In the genomic region with DNA sequence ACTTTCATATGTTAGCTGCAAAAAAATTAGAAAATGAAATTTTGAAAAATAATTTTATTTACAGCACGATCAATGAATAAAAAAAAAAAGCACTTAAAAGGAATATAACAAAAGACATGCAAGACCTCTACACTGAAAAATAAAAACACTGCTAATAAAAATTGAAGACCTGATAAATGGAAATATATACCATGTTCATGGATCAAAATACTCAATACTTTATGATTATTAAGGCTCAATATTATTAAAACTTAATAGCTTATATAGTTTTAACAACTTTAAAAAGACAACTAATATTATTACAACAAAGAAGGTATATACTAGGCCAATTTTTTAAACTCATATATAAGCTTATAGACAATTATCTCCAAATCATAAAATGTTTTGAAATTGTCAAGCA, we compare ENCODE assay signal across 32 cellular contexts.
"Had no signal": no experiment of that assay in that cellular context is flagged by ENCODE, and none has a peak within 500 bp of the region (broad histone marks: within the 10 kb centered on the region; RNA-seq: fewer than 3 reads in every experiment).

No MANE protein-coding gene starts in this region.

- DNase-seq: activated B cell treated with CpG ODN at 0.5 μM for 24 hours; activated CD4-positive, alpha-beta T cell treated with anti-CD3 and anti-CD28 coated beads for 48 hours; activated CD4-positive, alpha-beta T cell treated with anti-CD3 and anti-CD28 coated beads, Interleukin-2, amount 50 U/mL, for 1 hour; activated CD4-positive, alpha-beta T cell treated with anti-CD3 and anti-CD28 coated beads, Interleukin-2, amount 50 U/mL, for 48 hours; activated CD8-positive, alpha-beta memory T cell treated with anti-CD3 and anti-CD28 coated beads for 24 hours; activated CD8-positive, alpha-beta T cell treated with anti-CD3 and anti-CD28 coated beads for 36 hours; activated effector memory CD4-positive, alpha-beta T cell treated with Interleukin-2 at 50 U/mL for 16 hours; activated gamma-delta T cell treated with Interleukin-2 at 50 U/mL for 16 hours; activated naive CD4-positive, alpha-beta T cell treated with anti-CD3 and anti-CD28 coated beads, Interleukin-2, amount 50 U/mL, for 16 hours; activated naive CD4-positive, alpha-beta T cell treated with Interleukin-2 at 50 U/mL for 16 hours; activated T-cell treated with anti-CD3 and anti-CD28 coated beads, Interleukin-2, amount 50 U/mL, for 4 hours; amniotic stem cell; anterior cingulate cortex; brain microvascular endothelial cell; cortex of kidney; dermis blood vessel endothelial cell; effector CD4-positive, alpha-beta T cell; effector memory CD8-positive, alpha-beta T cell; esophagus squamous epithelium; foreskin melanocyte; head of caudate nucleus; T-cell; T1000; WERI-Rb-1 had no signal

- H3K4me3 Mint-ChIP-seq: activated B cell treated with CpG ODN at 0.5 μM for 24 hours; activated CD8-positive, alpha-beta T cell treated with anti-CD3 and anti-CD28 coated beads for 36 hours; activated naive CD8-positive, alpha-beta T cell; activated T-cell treated with anti-CD3 and anti-CD28 coated beads, Interleukin-2, amount 50 U/mL, for 4 hours; activated T-helper 17 cell treated with anti-CD3 and anti-CD28 coated beads, Interleukin-2, amount 50 U/mL, for 72 hours; central memory CD8-positive, alpha-beta T cell; effector memory CD8-positive, alpha-beta T cell; T-cell; T-helper 1 cell treated with Interleukin-12 subunit alpha and Interleukin-12 subunit beta and Interleukin-4 antibody, amounts not matched to agents 30 μg/mL and 1 μg/mL, for 36 hours had no signal

- H3K36me3 Mint-ChIP-seq: activated naive CD8-positive, alpha-beta T cell; T-cell had no signal

- FAIRE-seq: astrocyte, bronchial epithelial cell, endothelial cell of umbilical vein had no signal

- H3K27me3 Mint-ChIP-seq: activated B cell treated with CpG ODN at 0.5 μM for 24 hours; activated naive CD8-positive, alpha-beta T cell; central memory CD8-positive, alpha-beta T cell; effector memory CD8-positive, alpha-beta T cell; T-cell had no signal

- H3K9me3 Mint-ChIP-seq: activated B cell treated with CpG ODN at 0.5 μM for 24 hours; activated T-cell treated with anti-CD3 and anti-CD28 coated beads, Interleukin-2, amount 50 U/mL, for 4 hours; activated T-helper 17 cell treated with anti-CD3 and anti-CD28 coated beads, Interleukin-2, amount 50 U/mL, for 72 hours; T-helper 1 cell treated with Interleukin-12 subunit alpha and Interleukin-12 subunit beta and Interleukin-4 antibody, amounts not matched to agents 30 μg/mL and 1 μg/mL, for 36 hours had no signal

- ATAC-seq: activated CD4-positive, CD25-positive, alpha-beta regulatory T cell treated with anti-CD3 and anti-CD28 coated beads, Interleukin-2, amount 50 U/mL, for 24 hours; activated CD8-positive, alpha-beta T cell treated with anti-CD3 and anti-CD28 coated beads for 36 hours; activated T-cell treated with anti-CD3 and anti-CD28 coated beads, Interleukin-2, amount 50 U/mL, for 4 hours; activated T-helper 17 cell treated with anti-CD3 and anti-CD28 coated beads, Interleukin-2, amount 50 U/mL, for 72 hours; effector memory CD8-positive, alpha-beta T cell; T-cell had no signal

- H3K27ac Mint-ChIP-seq: activated B cell treated with CpG ODN at 0.5 μM for 24 hours; activated CD8-positive, alpha-beta T cell treated with anti-CD3 and anti-CD28 coated beads for 36 hours; activated naive CD8-positive, alpha-beta T cell; activated T-helper 17 cell treated with anti-CD3 and anti-CD28 coated beads, Interleukin-2, amount 50 U/mL, for 72 hours; effector memory CD8-positive, alpha-beta T cell; T-cell; T-helper 1 cell treated with Interleukin-12 subunit alpha and Interleukin-12 subunit beta and Interleukin-4 antibody, amounts not matched to agents 30 μg/mL and 1 μg/mL, for 36 hours had no signal

- H3K4me1 Mint-ChIP-seq: activated B cell treated with CpG ODN at 0.5 μM for 24 hours; activated T-helper 17 cell treated with anti-CD3 and anti-CD28 coated beads, Interleukin-2, amount 50 U/mL, for 72 hours; central memory CD8-positive, alpha-beta T cell; T-cell had no signal
